In genomic region chr5:74640450-74641013, GRCh38 we compare ENCODE assay signal across 8 cellular contexts. TPM values are rescaled to one million over a fixed set of nuclear protein-coding genes. Genes with fewer than 3 reads are reported as not detected.
DNase-seq lines count a peak whose midpoint lies in the region; ATAC-seq and TF ChIP-seq lines count a peak whose summit lies in the region.

ENC1 (minus strand) TSS chr5:74640728; CDS start chr5:74636485, 4,243 bp downstream.

- peak within 1 kb of the TSS; percentile 84 to 94 (median 92) for H3K27ac Mint-ChIP-seq in nephron
- peak within 1 kb of the TSS; percentile 14 for H3K27ac Mint-ChIP-seq in stimulated activated naive CD8-positive, alpha-beta T cell treated with anti-CD3 and anti-CD28 coated beads, Interleukin-15, Interleukin-2, amounts not matched to agents 100 ng/mL and 50 ng/mL, for 24 hours

- peaks cover 24% of the 10 kb centered on the region for H3K36me3 Mint-ChIP-seq in nephron (ENCODE audit: low read depth)
- peaks cover 5% of the 10 kb centered on the region for H3K36me3 Mint-ChIP-seq in stimulated activated naive CD8-positive, alpha-beta T cell treated with anti-CD3 and anti-CD28 coated beads, Interleukin-15, Interleukin-2, amounts not matched to agents 100 ng/mL and 50 ng/mL, for 24 hours (ENCODE audit: low read depth)

- H3K9me3 Mint-ChIP-seq in nephron, result no peaks in the 10 kb centered on the region
- H3K9me3 Mint-ChIP-seq in stimulated activated naive CD8-positive, alpha-beta T cell treated with anti-CD3 and anti-CD28 coated beads, Interleukin-15, Interleukin-2, amounts not matched to agents 100 ng/mL and 50 ng/mL, for 24 hours, result no peaks in the 10 kb centered on the region

- peak within 1 kb of the TSS; percentile 92 to 98 (median 96) for H3K4me3 Mint-ChIP-seq in nephron
- peak within 1 kb of the TSS; percentile 81 for H3K4me3 Mint-ChIP-seq in stimulated activated naive CD8-positive, alpha-beta T cell treated with anti-CD3 and anti-CD28 coated beads, Interleukin-15, Interleukin-2, amounts not matched to agents 100 ng/mL and 50 ng/mL, for 24 hours

- H3K4me3 ChIP-seq in Jurkat, Clone E6-1 (ENCODE audit: low read length), result peak within 1 kb of the TSS; percentile 70

- DNase-seq in DMS79 treated with DMSO at 0.1 percent for 48 hours (lab: John Stamatoyannopoulos, UW), result peak; percentile 57
- peak; percentile 85 for DNase-seq in Jurkat, Clone E6-1 (ENCODE audit: low read depth, low spot score)
- peak; percentile 93 for DNase-seq in RPMI7951 (ENCODE audit: low read depth)
- peak; percentile 64 for DNase-seq in activated effector memory CD4-positive, alpha-beta T cell treated with Interleukin-2 at 50 U/mL for 16 hours
- peak; percentile 65 for DNase-seq in fibroblast of the conjunctiva (ENCODE audit: low read depth)

- peak; percentile 51 to 65 (median 63) for TF ChIP-seq CTCF in nephron (IDR thresholded peaks at IDR 0.05; ENCODE audit: unreplicated experiment in 3 of 3)

- peaks cover 48% of the 10 kb centered on the region for H3K4me1 Mint-ChIP-seq in nephron
- H3K4me1 Mint-ChIP-seq in stimulated activated naive CD8-positive, alpha-beta T cell treated with anti-CD3 and anti-CD28 coated beads, Interleukin-15, Interleukin-2, amounts not matched to agents 100 ng/mL and 50 ng/mL, for 24 hours (ENCODE audit: low read depth), result peaks cover 40% of the 10 kb centered on the region

- H3K27me3 Mint-ChIP-seq in nephron (ENCODE audit: low read depth), result no peaks in the 10 kb centered on the region
- peaks cover 64% of the 10 kb centered on the region for H3K27me3 Mint-ChIP-seq in stimulated activated naive CD8-positive, alpha-beta T cell treated with anti-CD3 and anti-CD28 coated beads, Interleukin-15, Interleukin-2, amounts not matched to agents 100 ng/mL and 50 ng/mL, for 24 hours

- peak; percentile 63 for ATAC-seq in GM21576 (IDR thresholded peaks at IDR 0.05; ENCODE audit: unreplicated experiment)

RNA-seq across cellular contexts. Expression of gene ENC1, which starts in this region (rescaled TPM):
- 3.2 TPM for polyA plus RNA-seq in Jurkat, Clone E6-1 (2012; ENCODE audit: insufficient read depth, insufficient read length)
- total RNA-seq in RPMI7951 (2014; rRNA removed; shearing (Covaris generic)), result 23.3 and 24.0 TPM in 2 replicates

Comparison
In these comparisons a context has a peak if more than half of its experiments do, and no peak if none do; other contexts are left out.
1. Peak in every context shown above with its lines: DNase-seq, ATAC-seq and H3K4me3 ChIP-seq.